24 cellular contexts compared by ENCODE assay signal in the genomic region with DNA sequence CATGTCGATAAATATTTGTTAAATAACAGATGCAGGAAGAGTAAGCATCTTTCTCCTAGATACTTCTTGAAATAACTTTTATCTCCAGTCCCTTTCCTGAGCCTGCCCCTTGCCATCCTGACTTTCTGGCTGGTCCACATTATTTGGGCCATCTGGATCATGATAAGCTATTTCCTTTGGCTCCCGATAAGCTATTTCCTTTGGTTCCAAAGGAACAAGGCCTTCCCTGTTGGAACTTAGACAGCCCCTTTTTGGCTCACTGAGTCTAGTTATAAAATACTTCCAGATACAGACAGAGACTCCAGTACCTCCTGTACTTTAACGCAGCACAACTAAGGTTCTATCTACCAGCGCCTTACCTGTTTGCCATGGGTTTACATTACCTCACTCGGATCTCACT.
DNase-seq lines count a peak whose midpoint lies in the region; TF ChIP-seq lines count a peak whose summit lies in the region.
"Had no signal": no experiment of that assay in that cellular context is flagged by ENCODE, and none has a peak within 500 bp of the region (broad histone marks: within the 10 kb centered on the region; RNA-seq: fewer than 3 reads in every experiment).

No MANE protein-coding gene starts in this region.

- H3K4me1 Mint-ChIP-seq in endothelial cell (ENCODE audit: unreplicated experiment) = peaks cover 46% of the 10 kb centered on the region
- H3K4me1 Mint-ChIP-seq: CD4-positive, alpha-beta memory T cell had no signal

- H3K4me3 ChIP-seq in Karpas-422 (ENCODE audit: low read length) (no peak overlapping the region), left ventricle myocardium inferior (no peak overlapping the region), colonic mucosa (no peak overlapping the region)
- H3K4me3 ChIP-seq: A549, PC-9 had no signal

- no peaks in the 10 kb centered on the region for H3K9me3 Mint-ChIP-seq in endothelial cell (ENCODE audit: unreplicated experiment)
- H3K9me3 Mint-ChIP-seq: CD4-positive, alpha-beta memory T cell had no signal

- H3K27me3 Mint-ChIP-seq in endothelial cell (ENCODE audit: unreplicated experiment) = peaks cover 3% of the 10 kb centered on the region

- peak overlapping the region; percentile 80 for H3K27ac Mint-ChIP-seq in endothelial cell (ENCODE audit: unreplicated experiment)
- H3K27ac Mint-ChIP-seq: CD4-positive, alpha-beta memory T cell had no signal

- no peaks in the 10 kb centered on the region for H3K79me2 ChIP-seq in Karpas-422 (ENCODE audit: low read length)

- no peaks in the 10 kb centered on the region for H4K20me1 ChIP-seq in Karpas-422 (ENCODE audit: insufficient read depth, low read depth, low read length)

- H3K9ac ChIP-seq in Karpas-422 (ENCODE audit: low read length) (no peak overlapping the region), colonic mucosa (ENCODE audit: low read depth in 2 of 2, low read length in 2 of 2) (no peak overlapping the region)

- DNase-seq in Karpas-422 = peak; percentile 14
- peak; percentile 6 for DNase-seq in endothelial cell (ENCODE audit: low spot score)
- DNase-seq in left ventricle myocardium inferior = no peak
- DNase-seq in pulmonary artery endothelial cell (ENCODE audit: low read depth, low spot score) = peak; percentile 55
- DNase-seq in GM13977 (ENCODE audit: low spot score) = no peak
- DNase-seq in colonic mucosa = no peak
- DNase-seq in COLO829 (ENCODE audit: low spot score) = no peak
- DNase-seq: C1 segment of cervical spinal cord; CD4-positive, alpha-beta memory T cell; DMS 273 treated with DMSO at 0.1 percent for 48 hours; DMS79; EL; GF-D8; NCI-H1092; NCI-H1436 treated with DMSO at 0.1 percent for 48 hours; NCI-H187 treated with DMSO at 0.1 percent for 48 hours; NCI-H2171 treated with DMSO at 0.1 percent for 48 hours; NCI-H345; NCI-H524; NCI-H748 treated with DMSO at 0.1 percent for 48 hours; PC-9; SHP77 treated with DMSO at 0.1 percent for 48 hours had no signal

- H3K36me3 ChIP-seq in Karpas-422 (ENCODE audit: insufficient read depth, low read length) (no peaks in the 10 kb centered on the region), left ventricle myocardium inferior (no peaks in the 10 kb centered on the region), colonic mucosa (no peaks in the 10 kb centered on the region)

- H3K4me1 ChIP-seq in Karpas-422 (ENCODE audit: low read length) (no peaks in the 10 kb centered on the region), left ventricle myocardium inferior (peaks cover 49% of the 10 kb centered on the region), colonic mucosa (no peaks in the 10 kb centered on the region)
- H3K4me1 ChIP-seq: A549 had no signal

- intact Hi-C loops in left ventricle myocardium inferior (cut with micrococcal nuclease) (no loop called here), colonic mucosa (cut with DNase I) (no loop called here)

- in situ Hi-C loops in GM13977 (cut with MboI; ENCODE audit: low pct_unique_long_range_greater_than_20kb, low sequenced_read_pairs, unreplicated experiment) = no loop called here

- no peaks in the 10 kb centered on the region for H3K9me3 ChIP-seq in Karpas-422 (ENCODE audit: low read length)
- H3K9me3 ChIP-seq in left ventricle myocardium inferior (replicated peaks) = no peaks in the 10 kb centered on the region
- H3K9me3 ChIP-seq in colonic mucosa = no peaks in the 10 kb centered on the region
- H3K9me3 ChIP-seq: A549 had no signal

- no peak overlapping the region for H3K4me3 Mint-ChIP-seq in endothelial cell (ENCODE audit: unreplicated experiment)
- H3K4me3 Mint-ChIP-seq: CD4-positive, alpha-beta memory T cell had no signal

- H3K27me3 ChIP-seq in Karpas-422 (ENCODE audit: low read length) = no peaks in the 10 kb centered on the region
- H3K27me3 ChIP-seq in left ventricle myocardium inferior (ENCODE audit: low read depth) = no peaks in the 10 kb centered on the region
- H3K27me3 ChIP-seq in colonic mucosa = no peaks in the 10 kb centered on the region

- no peak overlapping the region for H2AFZ ChIP-seq in Karpas-422 (ENCODE audit: low read length)
- H2AFZ ChIP-seq: PC-9 had no signal

- no peak overlapping the region for H3K4me2 ChIP-seq in Karpas-422 (ENCODE audit: low read depth, low read length, poor library complexity, severe bottlenecking)
- H3K4me2 ChIP-seq: A549, PC-9 had no signal

- TF ChIP-seq CTCF in endothelial cell (IDR thresholded peaks at IDR 0.05; ENCODE audit: unreplicated experiment) (no peak), left ventricle myocardium inferior (IDR thresholded peaks at IDR 0.05; ENCODE audit: borderline replicate concordance) (no peak), GM13977 (IDR thresholded peaks at IDR 0.05; ENCODE audit: extremely low read depth, insufficient read depth, missing control alignments) (no peak), colonic mucosa (IDR thresholded peaks at IDR 0.05) (no peak)

- no peak overlapping the region for H3K27ac ChIP-seq in Karpas-422 (ENCODE audit: low read length)
- H3K27ac ChIP-seq in left ventricle myocardium inferior (replicated peaks) = peak overlapping the region; percentile 64
- H3K27ac ChIP-seq in colonic mucosa = no peak overlapping the region
- H3K27ac ChIP-seq: A549, HL-60, PC-9 had no signal

- no peaks in the 10 kb centered on the region for H3K36me3 Mint-ChIP-seq in endothelial cell (ENCODE audit: low read depth, unreplicated experiment)
- H3K36me3 Mint-ChIP-seq: CD4-positive, alpha-beta memory T cell had no signal

- H3K9me2 ChIP-seq in Karpas-422 (replicated peaks; ENCODE audit: insufficient read depth, low read length) = no peaks in the 10 kb centered on the region

Comparison
In these comparisons a context has a peak if more than half of its experiments do, and no peak if none do; other contexts are left out.
1. DNase-seq: peak in Karpas-422 (single experiment), endothelial cell (single experiment) and pulmonary artery endothelial cell (single experiment); none in left ventricle myocardium inferior (single experiment), GM13977 (single experiment), colonic mucosa (single experiment) and COLO829 (single experiment).